ENCODE assay signal across 21 cellular contexts in the genomic region with DNA sequence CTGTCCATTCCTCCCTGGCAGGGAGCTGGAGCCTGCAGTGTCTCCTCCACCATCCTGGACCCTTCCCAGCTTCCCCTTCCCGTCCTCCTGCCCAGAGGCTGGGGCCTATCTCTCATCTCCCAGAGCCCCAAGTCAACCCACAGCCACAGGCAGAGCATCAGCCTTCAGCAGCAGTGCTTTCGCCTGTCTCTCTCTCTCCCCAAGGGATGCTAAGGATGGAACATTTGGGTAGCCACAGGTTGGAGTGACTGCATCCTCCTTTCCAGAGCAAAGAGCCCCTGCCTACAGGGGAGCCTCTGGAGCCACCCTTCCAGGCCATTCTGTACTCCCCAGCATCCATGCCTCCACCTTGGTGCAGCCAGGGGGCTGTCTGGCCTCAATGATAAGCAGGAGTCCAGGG. TPM values are rescaled to one million over a fixed set of nuclear protein-coding genes. Genes with fewer than 3 reads are reported as not detected.
"Had no signal": no experiment of that assay in that cellular context is flagged by ENCODE, and none has a peak within 500 bp of the region (broad histone marks: within the 10 kb centered on the region; RNA-seq: fewer than 3 reads in every experiment).

No MANE protein-coding gene starts in this region.

- H3K27ac Mint-ChIP-seq: activated B cell treated with CpG ODN at 0.5 μM for 24 hours; activated CD4-positive, alpha-beta memory T cell treated with anti-CD3 and anti-CD28 coated beads, Interleukin-2, amount 10 ng/mL, durations not matched to agents 7 days and 5 days; activated CD4-positive, alpha-beta T cell treated with anti-CD3 and anti-CD28 coated beads, Interleukin-2, amount 10 ng/mL, durations not matched to agents 7 days and 5 days; activated naive CD4-positive, alpha-beta T cell treated with anti-CD3 and anti-CD28 coated beads for 36 hours; brain; T-helper 1 cell treated with Interleukin-12 subunit alpha and Interleukin-12 subunit beta and Interleukin-4 antibody, amounts not matched to agents 30 μg/mL and 1 μg/mL, for 36 hours had no signal

- H3K4me3 Mint-ChIP-seq: activated B cell treated with CpG ODN at 0.5 μM for 24 hours; activated CD4-positive, alpha-beta memory T cell treated with anti-CD3 and anti-CD28 coated beads, Interleukin-2, amount 10 ng/mL, durations not matched to agents 7 days and 5 days; activated CD4-positive, alpha-beta T cell treated with anti-CD3 and anti-CD28 coated beads, Interleukin-2, amount 10 ng/mL, durations not matched to agents 7 days and 5 days; activated naive CD4-positive, alpha-beta T cell treated with anti-CD3 and anti-CD28 coated beads for 36 hours; activated naive CD8-positive, alpha-beta T cell; brain; T-helper 1 cell treated with Interleukin-12 subunit alpha and Interleukin-12 subunit beta and Interleukin-4 antibody, amounts not matched to agents 30 μg/mL and 1 μg/mL, for 36 hours had no signal

- H3K27me3 Mint-ChIP-seq: activated B cell treated with CpG ODN at 0.5 μM for 24 hours; activated CD4-positive, alpha-beta memory T cell treated with anti-CD3 and anti-CD28 coated beads, Interleukin-2, amount 10 ng/mL, durations not matched to agents 7 days and 5 days; activated CD4-positive, alpha-beta T cell treated with anti-CD3 and anti-CD28 coated beads, Interleukin-2, amount 10 ng/mL, durations not matched to agents 7 days and 5 days; activated naive CD8-positive, alpha-beta T cell had no signal

- H3K9me3 Mint-ChIP-seq: activated CD4-positive, alpha-beta memory T cell treated with anti-CD3 and anti-CD28 coated beads, Interleukin-2, amount 10 ng/mL, durations not matched to agents 7 days and 5 days; T-helper 1 cell treated with Interleukin-12 subunit alpha and Interleukin-12 subunit beta and Interleukin-4 antibody, amounts not matched to agents 30 μg/mL and 1 μg/mL, for 36 hours had no signal

- DNase-seq: activated B cell treated with CpG ODN at 0.5 μM for 24 hours; activated CD4-positive, alpha-beta memory T cell treated with anti-CD3 and anti-CD28 coated beads, Interleukin-2, amount 10 ng/mL, durations not matched to agents 7 days and 5 days; activated CD4-positive, alpha-beta T cell treated with anti-CD3 and anti-CD28 coated beads for 1 hour; activated CD4-positive, alpha-beta T cell treated with anti-CD3 and anti-CD28 coated beads, Interleukin-2, amount 10 ng/mL, durations not matched to agents 7 days and 5 days; activated naive CD4-positive, alpha-beta T cell treated with anti-CD3 and anti-CD28 coated beads for 36 hours; activated T-cell treated with anti-CD3 and anti-CD28 coated beads for 4 hours; amygdala; MM.1S; NCI-H1105; NCI-H1436; NCI-H1694 treated with DMSO at 0.1 percent for 48 hours; NCI-H2029 treated with DMSO at 0.1 percent for 48 hours; NCI-H510A treated with DMSO at 0.1 percent for 48 hours; SHP77 treated with DMSO at 0.1 percent for 48 hours; T-helper 9 cell had no signal

RNA-seq across cellular contexts. Expression of a gene that starts 20.7 kb away (rescaled TPM):
- total RNA-seq: activated B cell treated with CpG ODN at 0.5 μM for 24 hours; activated CD4-positive, alpha-beta memory T cell treated with anti-CD3 and anti-CD28 coated beads, Interleukin-2, amount 10 ng/mL, durations not matched to agents 7 days and 5 days; activated naive CD4-positive, alpha-beta T cell treated with anti-CD3 and anti-CD28 coated beads for 36 hours; astrocyte had no signal

RNA-seq across cellular contexts. Expression of a gene that starts 47.3 kb away (rescaled TPM):
- total RNA-seq: activated B cell treated with CpG ODN at 0.5 μM for 24 hours; activated CD4-positive, alpha-beta memory T cell treated with anti-CD3 and anti-CD28 coated beads, Interleukin-2, amount 10 ng/mL, durations not matched to agents 7 days and 5 days; activated CD4-positive, alpha-beta T cell treated with anti-CD3 and anti-CD28 coated beads, Interleukin-2, amount 10 ng/mL, durations not matched to agents 7 days and 5 days; activated CD8-positive, alpha-beta memory T cell treated with anti-CD3 and anti-CD28 coated beads for 36 hours; activated naive CD4-positive, alpha-beta T cell treated with anti-CD3 and anti-CD28 coated beads for 36 hours; astrocyte; SK-MEL-5 had no signal
